Comparison of ENCODE assay signal across 8 cellular contexts in genomic region chr20:35618372-35619131, GRCh38. TPM values are rescaled to one million over a fixed set of nuclear protein-coding genes. Genes with fewer than 3 reads are reported as not detected.
A peak's percentile ranks its signal among the peaks of the same experiment; 100 is the strongest.
DNase-seq lines count a peak whose midpoint lies in the region; ATAC-seq and TF ChIP-seq lines count a peak whose summit lies in the region.

No MANE protein-coding gene starts in this region.

- H3K9ac ChIP-seq in skeletal muscle tissue (ENCODE audit: low read depth in 1 of 3, low read length in 3 of 3): peak overlapping the region in 2 of 3 donors; percentile 43 to 62

- peak overlapping the region; percentile 59 for H3K27ac Mint-ChIP-seq in activated T-cell treated with anti-CD3 and anti-CD28 coated beads, Interleukin-2, amount 50 U/mL, for 72 hours
- H3K27ac Mint-ChIP-seq in glutamatergic neuron (ENCODE audit: unreplicated experiment): peak overlapping the region; percentile 81

- peaks cover 0 to 25% (median 7%) of the 10 kb centered on the region in 3 donors for H3K27me3 ChIP-seq in skeletal muscle tissue (ENCODE audit: control insufficient read depth in 3 of 3, insufficient read depth in 3 of 3, low read length in 3 of 3)

- H3K9me3 Mint-ChIP-seq in activated T-cell treated with anti-CD3 and anti-CD28 coated beads, Interleukin-2, amount 50 U/mL, for 72 hours: no peaks in the 10 kb centered on the region
- peaks cover 8% of the 10 kb centered on the region for H3K9me3 Mint-ChIP-seq in glutamatergic neuron (ENCODE audit: unreplicated experiment)

- H3K9me3 ChIP-seq in skeletal muscle tissue (ENCODE audit: control insufficient read depth in 3 of 3, low read length in 3 of 3): no peaks in the 10 kb centered on the region

- no peak for TF ChIP-seq CTCF in glutamatergic neuron (IDR thresholded peaks at IDR 0.05; ENCODE audit: partially characterized antibody, unreplicated experiment)

- H3K36me3 Mint-ChIP-seq in activated T-cell treated with anti-CD3 and anti-CD28 coated beads, Interleukin-2, amount 50 U/mL, for 72 hours (ENCODE audit: insufficient read depth in 2 of 2): peaks cover 0 to 2% of the 10 kb centered on the region in 2 donors
- no peaks in the 10 kb centered on the region for H3K36me3 Mint-ChIP-seq in glutamatergic neuron (ENCODE audit: unreplicated experiment)

- H3K27me3 Mint-ChIP-seq in activated T-cell treated with anti-CD3 and anti-CD28 coated beads, Interleukin-2, amount 50 U/mL, for 72 hours (ENCODE audit: low read depth): no peaks in the 10 kb centered on the region
- peaks cover 11% of the 10 kb centered on the region for H3K27me3 Mint-ChIP-seq in glutamatergic neuron (ENCODE audit: unreplicated experiment)

- no peak for TF ChIP-seq EP300 in Ishikawa (IDR thresholded peaks at IDR 0.05; ENCODE audit: borderline replicate concordance)

- peak; percentile 47 for DNase-seq in COLO668 (lab: John Stamatoyannopoulos, UW; ENCODE audit: unreplicated experiment)
- DNase-seq in activated T-cell treated with anti-CD3 and anti-CD28 coated beads, Interleukin-2, amount 50 U/mL, for 72 hours: peak; percentile 26
- DNase-seq in glutamatergic neuron: no peak
- no peak for DNase-seq in hippocampal formation (lab: John Stamatoyannopoulos, UW)
- no peak for DNase-seq in activated CD4-positive, CD25-positive, alpha-beta regulatory T cell treated with anti-CD3 and anti-CD28 coated beads, Interleukin-2, amount 50 U/mL, for 72 hours

- H3K4me3 ChIP-seq in skeletal muscle tissue (ENCODE audit: low read length in 3 of 3): peak overlapping the region in 2 of 3 donors; percentile 56 to 67

- H3K4me1 Mint-ChIP-seq in activated T-cell treated with anti-CD3 and anti-CD28 coated beads, Interleukin-2, amount 50 U/mL, for 72 hours (ENCODE audit: low read depth): peaks cover 67% of the 10 kb centered on the region
- peaks cover 7% of the 10 kb centered on the region for H3K4me1 Mint-ChIP-seq in glutamatergic neuron (ENCODE audit: low read depth, unreplicated experiment)

- H3K27ac ChIP-seq in skeletal muscle tissue (ENCODE audit: low read depth, low read length): no peak overlapping the region

- TF ChIP-seq RAD21 in Ishikawa (IDR thresholded peaks at IDR 0.05; ENCODE audit: low read depth): no peak

- H3K36me3 ChIP-seq in skeletal muscle tissue (ENCODE audit: control insufficient read depth in 3 of 3, insufficient read depth in 3 of 3, low read length in 3 of 3): peaks cover 4 to 8% (median 5%) of the 10 kb centered on the region in 3 donors

- ATAC-seq in activated T-cell treated with anti-CD3 and anti-CD28 coated beads, Interleukin-2, amount 50 U/mL, for 72 hours (replicated peaks in 1 of 2): no peak
- ATAC-seq in GM19324 (IDR thresholded peaks at IDR 0.05; ENCODE audit: low FRiP score, unreplicated experiment): no peak

- H3K4me3 Mint-ChIP-seq in activated T-cell treated with anti-CD3 and anti-CD28 coated beads, Interleukin-2, amount 50 U/mL, for 72 hours: peak overlapping the region; percentile 80 to 86
- H3K4me3 Mint-ChIP-seq in glutamatergic neuron (ENCODE audit: unreplicated experiment): peak overlapping the region; percentile 97

- peaks cover 28 to 40% (median 33%) of the 10 kb centered on the region in 3 donors for H3K4me1 ChIP-seq in skeletal muscle tissue (ENCODE audit: control insufficient read depth in 3 of 3, insufficient read depth in 3 of 3, low read length in 3 of 3)

TF ChIP-seq in Ishikawa, 13 proteins besides CTCF, POLR2A, EP300 and RAD21:
- TF ChIP-seq CEBPB (IDR thresholded peaks at IDR 0.05) (no peak), TCF12 (IDR thresholded peaks at IDR 0.05; ENCODE audit: low read depth) (no peak), FOXM1 (IDR thresholded peaks at IDR 0.05; ENCODE audit: borderline replicate concordance, low read depth) (no peak), ZBTB7A (IDR thresholded peaks at IDR 0.05; ENCODE audit: low read depth) (no peak)
- TF ChIP-seq, protein P1, sequence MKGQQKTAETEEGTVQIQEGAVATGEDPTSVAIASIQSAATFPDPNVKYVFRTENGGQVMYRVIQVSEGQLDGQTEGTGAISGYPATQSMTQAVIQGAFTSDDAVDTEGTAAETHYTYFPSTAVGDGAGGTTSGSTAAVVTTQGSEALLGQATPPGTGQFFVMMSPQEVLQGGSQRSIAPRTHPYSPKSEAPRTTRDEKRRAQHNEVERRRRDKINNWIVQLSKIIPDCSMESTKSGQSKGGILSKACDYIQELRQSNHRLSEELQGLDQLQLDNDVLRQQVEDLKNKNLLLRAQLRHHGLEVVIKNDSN (IDR thresholded peaks at IDR 0.05): no peak
- TF ChIP-seq, protein P2, sequence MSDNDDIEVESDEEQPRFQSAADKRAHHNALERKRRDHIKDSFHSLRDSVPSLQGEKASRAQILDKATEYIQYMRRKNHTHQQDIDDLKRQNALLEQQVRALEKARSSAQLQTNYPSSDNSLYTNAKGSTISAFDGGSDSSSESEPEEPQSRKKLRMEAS (IDR thresholded peaks at IDR 0.05): 0 out of 2 replicates have a peak, but pooled peaks have one; percentile 27

RNA-seq across cellular contexts. Expression of gene SPAG4, which starts 2.9 kb away (rescaled TPM):
- 1 to 10 TPM; 8.7 to 9.8 TPM for total RNA-seq in activated T-cell treated with anti-CD3 and anti-CD28 coated beads, Interleukin-2, amount 50 U/mL, for 72 hours
- total RNA-seq in glutamatergic neuron (ENCODE audit: unreplicated experiment) (5.0 TPM), skeletal muscle tissue (1.0 TPM)

RNA-seq across cellular contexts. Expression of gene CPNE1, which starts 46.1 kb away (rescaled TPM):
- 100 to 1,000 TPM; 459 to 512 TPM for total RNA-seq in activated T-cell treated with anti-CD3 and anti-CD28 coated beads, Interleukin-2, amount 50 U/mL, for 72 hours
- total RNA-seq in glutamatergic neuron (ENCODE audit: unreplicated experiment): 327 TPM
- total RNA-seq in skeletal muscle tissue: 116 TPM

RNA-seq across cellular contexts. Expression of gene RBM12, which starts 46.1 kb away (rescaled TPM):
- total RNA-seq in activated T-cell treated with anti-CD3 and anti-CD28 coated beads, Interleukin-2, amount 50 U/mL, for 72 hours: 10 to 100 TPM; 71.1 to 92.4 TPM
- 147 TPM for total RNA-seq in glutamatergic neuron (ENCODE audit: unreplicated experiment)
- 38.6 TPM for total RNA-seq in skeletal muscle tissue

Comparison
In these comparisons a context has a peak if more than half of its experiments do, and no peak if none do; other contexts are left out.
1. DNase-seq: peak in COLO668 (single experiment) and activated T-cell treated with anti-CD3 and anti-CD28 coated beads, Interleukin-2, amount 50 U/mL, for 72 hours (2 of 2); none in glutamatergic neuron (single experiment), hippocampal formation (0 of 2) and activated CD4-positive, CD25-positive, alpha-beta regulatory T cell treated with anti-CD3 and anti-CD28 coated beads, Interleukin-2, amount 50 U/mL, for 72 hours (single experiment).